In genomic region chr16:31988595-31989581, GRCh38 we compare ENCODE assay signal across 8 cellular contexts.
DNase-seq lines count a peak whose midpoint lies in the region; ATAC-seq and TF ChIP-seq lines count a peak whose summit lies in the region.
"Not testable (repeated sequence)": the region's sequence is repeated elsewhere in the genome, so short reads cannot be mapped to it uniquely, and the experiment has no call there.

No MANE protein-coding gene starts in this region.

- H3K4me3 Mint-ChIP-seq in effector memory CD8-positive, alpha-beta T cell; natural killer cell: not testable (repeated sequence)

- not testable (repeated sequence) for H3K9me3 Mint-ChIP-seq in effector memory CD8-positive, alpha-beta T cell; natural killer cell

- DNase-seq in Peyer's patch, result peak in 2 of 3 donors; percentile 42 to 77
- peak; percentile 9 to 32 for DNase-seq in activated CD4-positive, alpha-beta T cell treated with anti-CD3 and anti-CD28 coated beads, Interleukin-2, amount 50 U/mL, for 24 hours (ENCODE audit: low read depth in 1 of 2, low spot score in 1 of 2)
- DNase-seq in activated T-helper 1 cell treated with anti-CD3 and anti-CD28 coated beads, Interleukin-2, amount 50 U/mL, for 16 hours (ENCODE audit: low read depth in 1 of 2, low spot score in 1 of 2), result peak; percentile 19 to 26
- DNase-seq in effector memory CD8-positive, alpha-beta T cell, result peak; percentile 23 to 45 (median 26)
- DNase-seq in natural killer cell, upper lobe of right lung: not testable (repeated sequence)
- DNase-seq in stimulated activated CD4-positive, alpha-beta T cell treated with anti-CD3 and anti-CD28 coated beads, TNF-alpha, amount 100 ng/mL, for 4 hours (ENCODE audit: low read depth in 3 of 3), result peak; percentile 25 to 41 (median 36)

- H3K4me1 ChIP-seq in Peyer's patch, upper lobe of right lung: not testable (repeated sequence)

- not testable (repeated sequence) for H3K4me1 Mint-ChIP-seq in effector memory CD8-positive, alpha-beta T cell (ENCODE audit: low read depth in 2 of 2); natural killer cell

- H3K27ac ChIP-seq in Peyer's patch, upper lobe of right lung: not testable (repeated sequence)

- H3K27ac Mint-ChIP-seq in effector memory CD8-positive, alpha-beta T cell; natural killer cell: not testable (repeated sequence)

- H3K27me3 ChIP-seq in Peyer's patch, upper lobe of right lung: not testable (repeated sequence)

- peak in 1 of 6 experiments; percentile 31 for TF ChIP-seq CTCF in Peyer's patch (IDR thresholded peaks at IDR 0.05)
- TF ChIP-seq CTCF in natural killer cell (IDR thresholded peaks at IDR 0.05); upper lobe of right lung (IDR thresholded peaks at IDR 0.05): not testable (repeated sequence)

- not testable (repeated sequence) for H3K9me3 ChIP-seq in Peyer's patch, upper lobe of right lung

- peak; percentile 51 for ATAC-seq in GM21447 (IDR thresholded peaks at IDR 0.05; ENCODE audit: unreplicated experiment)
- ATAC-seq in effector memory CD8-positive, alpha-beta T cell (replicated peaks), result peak; percentile 64
- ATAC-seq in natural killer cell, result peak; percentile 54 to 74 (median 72)
- ATAC-seq in upper lobe of right lung, result peak; percentile 83

- intact Hi-C loops in natural killer cell (cut with micrococcal nuclease); upper lobe of right lung (cut with DNase I): not testable (repeated sequence)

- TF ChIP-seq POLR2A in Peyer's patch (IDR thresholded peaks at IDR 0.05), result not testable (repeated sequence)

- H3K36me3 Mint-ChIP-seq in effector memory CD8-positive, alpha-beta T cell (ENCODE audit: insufficient read depth); natural killer cell: not testable (repeated sequence)

- not testable (repeated sequence) for H3K27me3 Mint-ChIP-seq in effector memory CD8-positive, alpha-beta T cell; natural killer cell (ENCODE audit: low read depth in 2 of 2)

- H3K36me3 ChIP-seq in Peyer's patch, upper lobe of right lung: not testable (repeated sequence)

- not testable (repeated sequence) for H3K4me3 ChIP-seq in Peyer's patch, upper lobe of right lung
